31 cellular contexts compared by ENCODE assay signal in genomic region chr9:121763561-121764370, GRCh38.
DNase-seq lines count a peak whose midpoint lies in the region; ATAC-seq and TF ChIP-seq lines count a peak whose summit lies in the region.
"Had no signal": no experiment of that assay in that cellular context is flagged by ENCODE, and none has a peak within 500 bp of the region (broad histone marks: within the 10 kb centered on the region; RNA-seq: fewer than 3 reads in every experiment).

No MANE protein-coding gene starts in this region.

- no peak for DNase-seq in breast epithelium (ENCODE audit: low spot score in 2 of 2)
- DNase-seq in MCF 10A (ENCODE audit: unreplicated experiment): no peak
- DNase-seq in heart right ventricle: no peak
- DNase-seq in neuronal stem cell (ENCODE audit: low spot score): no peak
- no peak for DNase-seq in upper lobe of right lung
- no peak for DNase-seq in Kasumi-1 (lab: John Stamatoyannopoulos, UW)
- DNase-seq in amygdala (lab: John Stamatoyannopoulos, UW): no peak
- DNase-seq in A673 (ENCODE audit: low spot score): no peak
- DNase-seq: 8988T; activated CD4-positive, alpha-beta T cell treated with anti-CD3 and anti-CD28 coated beads for 48 hours; activated effector memory CD4-positive, alpha-beta T cell treated with Interleukin-2 at 50 U/mL for 16 hours; activated T-cell treated with anti-CD3 and anti-CD28 coated beads, Interleukin-2, amount 50 U/mL, for 1 hour; anterior cingulate cortex; COR-L47; erythroblast; glutamatergic neuron; NCI-H1092; NCI-H1694; NCI-H446 treated with DMSO at 0.1 percent for 48 hours; NCI-H82; Peyer's patch; retina; stimulated activated CD8-positive, alpha-beta memory T cell treated with anti-CD3 and anti-CD28 coated beads, Interleukin-4, amount 100 ng/mL, for 48 hours; stimulated activated naive CD8-positive, alpha-beta T cell treated with anti-CD3 and anti-CD28 coated beads, Interleukin-15, amount 100 ng/mL, for 72 hours; T-helper 9 cell; thyroid gland; WERI-Rb-1 had no signal

- CTCF ChIA-PET in MCF 10A (lab: Yijun Ruan, JAX) (interaction anchor here (0.6 to 0.8 kb wide), 2 partner anchors 14 to 370 kb away, joined by 3 read pairs; no protein-coding TSS in a partner anchor), A673 (lab: Charles Lee) (no interaction called here)

- H3K4me1 Mint-ChIP-seq in MCF 10A (ENCODE audit: insufficient read depth, unreplicated experiment): peaks cover 6% of the 10 kb centered on the region
- H3K4me1 Mint-ChIP-seq: IgD-negative memory B cell; stimulated activated naive CD8-positive, alpha-beta T cell treated with anti-CD3 and anti-CD28 coated beads, Interleukin-15, amount 100 ng/mL, for 72 hours had no signal

- H3K27ac Mint-ChIP-seq in MCF 10A (ENCODE audit: low read depth, unreplicated experiment): no peak overlapping the region
- H3K27ac Mint-ChIP-seq: activated naive CD8-positive, alpha-beta T cell; IgD-negative memory B cell had no signal

- H2BK15ac ChIP-seq in neuronal stem cell (ENCODE audit: low read length): no peak overlapping the region

- POLR2A ChIA-PET in MCF 10A (lab: Yijun Ruan, JAX): no interaction called here
- POLR2A ChIA-PET in A673 (lab: Charles Lee; ENCODE audit: low non-redundant PET): no interaction called here

- H3K4me3 Mint-ChIP-seq in MCF 10A (ENCODE audit: unreplicated experiment): no peak overlapping the region
- H3K4me3 Mint-ChIP-seq: activated naive CD8-positive, alpha-beta T cell; IgD-negative memory B cell; stimulated activated naive CD8-positive, alpha-beta T cell treated with anti-CD3 and anti-CD28 coated beads, Interleukin-15, amount 100 ng/mL, for 72 hours had no signal

- peak overlapping the region; percentile 29 for H2BK5ac ChIP-seq in neuronal stem cell (ENCODE audit: low read length)

- H3K27me3 ChIP-seq in breast epithelium (no peaks in the 10 kb centered on the region), heart right ventricle (no peaks in the 10 kb centered on the region), neuronal stem cell (ENCODE audit: control insufficient read depth in 3 of 3, insufficient read depth in 3 of 3, low read depth in 1 of 3, low read length in 3 of 3) (no peaks in the 10 kb centered on the region), upper lobe of right lung (no peaks in the 10 kb centered on the region), A673 (replicated peaks; ENCODE audit: insufficient read depth, low read depth, low read length, poor library complexity) (no peaks in the 10 kb centered on the region)
- H3K27me3 ChIP-seq: pancreas, Peyer's patch, thyroid gland had no signal

- H4K91ac ChIP-seq in neuronal stem cell (ENCODE audit: low read depth, low read length, poor library complexity): no peak overlapping the region

- no peak overlapping the region for H2AK5ac ChIP-seq in neuronal stem cell (ENCODE audit: low read depth, low read length)

- H3K4me3 ChIP-seq in breast epithelium (no peak overlapping the region), heart right ventricle (no peak overlapping the region), neuronal stem cell (ENCODE audit: low read length in 2 of 2) (no peak overlapping the region), upper lobe of right lung (no peak overlapping the region), A673 (ENCODE audit: low read depth, low read length, poor library complexity, severe bottlenecking) (no peak overlapping the region)
- H3K4me3 ChIP-seq: pancreas, Peyer's patch, thyroid gland had no signal

- intact Hi-C loops in breast epithelium (cut with DNase I; ENCODE audit: low total_unique reads): no loop called here
- intact Hi-C loops in MCF 10A (cut with micrococcal nuclease): no loop called here
- intact Hi-C loops in heart right ventricle (cut with DNase I): loop anchor here in 1 of 10 donors (5.0 kb wide), 1 partner anchor 51 kb away; no protein-coding TSS in a partner anchor
- intact Hi-C loops in upper lobe of right lung (cut with DNase I): no loop called here
- intact Hi-C loops in A673 (cut with micrococcal nuclease; ENCODE audit: unreplicated experiment): no loop called here

- H3K4ac ChIP-seq in neuronal stem cell (ENCODE audit: low read length): peak overlapping the region; percentile 25

- H3K27me3 Mint-ChIP-seq in MCF 10A (ENCODE audit: insufficient read depth, unreplicated experiment): no peaks in the 10 kb centered on the region
- H3K27me3 Mint-ChIP-seq: activated naive CD8-positive, alpha-beta T cell; stimulated activated naive CD8-positive, alpha-beta T cell treated with anti-CD3 and anti-CD28 coated beads, Interleukin-15, amount 100 ng/mL, for 72 hours had no signal

- no peak overlapping the region for H2AFZ ChIP-seq in neuronal stem cell (ENCODE audit: low read length)

- no peak overlapping the region for H4K8ac ChIP-seq in neuronal stem cell (ENCODE audit: low read depth, low read length)

- H3K9ac ChIP-seq in neuronal stem cell (ENCODE audit: low read depth, low read length, poor library complexity): no peak overlapping the region

- H3K9me3 ChIP-seq in breast epithelium: no peaks in the 10 kb centered on the region
- no peaks in the 10 kb centered on the region for H3K9me3 ChIP-seq in heart right ventricle
- no peaks in the 10 kb centered on the region for H3K9me3 ChIP-seq in neuronal stem cell (replicated peaks in 1 of 2; ENCODE audit: control insufficient read depth in 2 of 2, insufficient read depth in 1 of 2, low read depth in 1 of 2, low read length in 2 of 2)
- H3K9me3 ChIP-seq in upper lobe of right lung: no peaks in the 10 kb centered on the region
- H3K9me3 ChIP-seq in A673 (ENCODE audit: low read depth, low read length, poor library complexity, severe bottlenecking): no peaks in the 10 kb centered on the region
- H3K9me3 ChIP-seq: pancreas, Peyer's patch, thyroid gland had no signal

- 92 to 93% methylated on average over 21 of the region's 21 CpGs for WGBS in heart right ventricle, 2 donors
- WGBS in neuronal stem cell (ENCODE audit: extremely low coverage in 2 of 2, insufficient read length in 2 of 2, insufficient replicate concordance in 1 of 2), 2 donors: no CpG with 5 or more reads among the region's 21 CpGs

- H2BK12ac ChIP-seq in neuronal stem cell (ENCODE audit: low read length): no peak overlapping the region

- H3K18ac ChIP-seq in neuronal stem cell (ENCODE audit: low read length): no peak overlapping the region

- no peak for TF ChIP-seq POLR2A in breast epithelium (IDR thresholded peaks at IDR 0.05)

- H3K36me3 ChIP-seq in breast epithelium (no peaks in the 10 kb centered on the region), heart right ventricle (peaks cover 0 to 100% (median 53%) of the 10 kb centered on the region in 9 donors), neuronal stem cell (replicated peaks in 1 of 2; ENCODE audit: control insufficient read depth in 2 of 2, insufficient read depth in 2 of 2, low read length in 2 of 2) (peaks cover 80 to 98% of the 10 kb centered on the region in 2 donors), upper lobe of right lung (peaks cover 66% of the 10 kb centered on the region), A673 (ENCODE audit: insufficient read depth, low read length, poor library complexity, severe bottlenecking) (peaks cover 4% of the 10 kb centered on the region)

- peak overlapping the region; percentile 69 for H3K23ac ChIP-seq in neuronal stem cell (ENCODE audit: low read depth, low read length, poor library complexity)

- H3K4me1 ChIP-seq in breast epithelium (peaks cover 10% of the 10 kb centered on the region in 2 donors), heart right ventricle (peaks cover 16 to 44% (median 28%) of the 10 kb centered on the region in 9 donors), neuronal stem cell (ENCODE audit: control insufficient read depth in 2 of 2, insufficient read depth in 1 of 2, low read depth in 1 of 2, low read length in 2 of 2) (no peaks in the 10 kb centered on the region), upper lobe of right lung (peaks cover 16% of the 10 kb centered on the region), A673 (ENCODE audit: insufficient read depth, low read length, poor library complexity, severe bottlenecking) (no peaks in the 10 kb centered on the region)

- ATAC-seq in heart right ventricle (no peak), upper lobe of right lung (peak; percentile 45)
- ATAC-seq: stimulated activated naive CD8-positive, alpha-beta T cell treated with anti-CD3 and anti-CD28 coated beads, Interleukin-15, amount 100 ng/mL, for 72 hours had no signal

- BruUV-seq in MCF 10A (replicated peaks; lab: Mats Ljungman, UMichigan) (no TSS peak), A673 (replicated peaks; lab: Mats Ljungman, UMichigan) (no TSS peak)

- H3K9me3 Mint-ChIP-seq in MCF 10A (ENCODE audit: unreplicated experiment): no peaks in the 10 kb centered on the region
- H3K9me3 Mint-ChIP-seq: IgD-negative memory B cell; stimulated activated naive CD8-positive, alpha-beta T cell treated with anti-CD3 and anti-CD28 coated beads, Interleukin-15, amount 100 ng/mL, for 72 hours had no signal

- H3K36me3 Mint-ChIP-seq in MCF 10A (ENCODE audit: insufficient read depth, unreplicated experiment): peaks cover 16% of the 10 kb centered on the region
- H3K36me3 Mint-ChIP-seq: activated naive CD8-positive, alpha-beta T cell; IgD-negative memory B cell had no signal

- H3K79me1 ChIP-seq in neuronal stem cell (ENCODE audit: low read depth, low read length): peaks cover 9% of the 10 kb centered on the region

- H3K14ac ChIP-seq in neuronal stem cell (ENCODE audit: low read length): no peak overlapping the region

- no peak for TF ChIP-seq CTCF in breast epithelium (IDR thresholded peaks at IDR 0.05)
- TF ChIP-seq CTCF in MCF 10A (IDR thresholded peaks at IDR 0.05; ENCODE audit: unreplicated experiment): no peak
- no peak for TF ChIP-seq CTCF in heart right ventricle (IDR thresholded peaks at IDR 0.05)
- no peak for TF ChIP-seq CTCF in upper lobe of right lung (IDR thresholded peaks at IDR 0.05)
- TF ChIP-seq CTCF in A673 (conservative IDR thresholded peaks at IDR 0.05; ENCODE audit: low read depth, low read length): no peak

- H2BK120ac ChIP-seq in neuronal stem cell (ENCODE audit: low read depth, low read length): no peak overlapping the region

- H3K27ac ChIP-seq in breast epithelium: peak overlapping the region; percentile 73 to 87
- peak overlapping the region in 9 of 10 donors; percentile 62 to 86 (median 75) for H3K27ac ChIP-seq in heart right ventricle
- no peak overlapping the region for H3K27ac ChIP-seq in neuronal stem cell (replicated peaks; ENCODE audit: low read length)
- H3K27ac ChIP-seq in upper lobe of right lung: no peak overlapping the region
- H3K27ac ChIP-seq in A673 (ENCODE audit: low read depth, low read length, poor library complexity, severe bottlenecking): no peak overlapping the region
- H3K27ac ChIP-seq: C4-2B, thyroid gland, WERI-Rb-1 had no signal

- H3K4me2 ChIP-seq in neuronal stem cell (ENCODE audit: insufficient read depth, low read length, poor library complexity, severe bottlenecking): no peak overlapping the region

Comparison
In these comparisons a context has a peak if more than half of its experiments do, and no peak if none do; other contexts are left out.
1. H3K27ac ChIP-seq: peak in breast epithelium (2 of 2) and heart right ventricle (9 of 10); none in neuronal stem cell (single experiment), upper lobe of right lung (single experiment) and A673 (single experiment).